ENCODE assay signal across 1 cellular context in genomic region chr19:58475714-58476497, GRCh38.
TF ChIP-seq lines count a peak whose summit lies in the region.

TSS of gene ZNF446 (plus strand) at chr19:58476352. CDS start at chr19:58477219, 867 bp downstream.

TF ChIP-seq in HepG2, 621 proteins besides CTCF, POLR2A, EP300 and RAD21 (continued from another document and continues in another):
- no peak for TF ChIP-seq BCLAF1 (IDR thresholded peaks at IDR 0.05)
- TF ChIP-seq HNF4G (IDR thresholded peaks at IDR 0.05; ENCODE audit: borderline replicate concordance, low read depth, low read length), result peak; percentile 18; the same call in 1 of the 2 replicates
- TF ChIP-seq HNF4G (CRISPR knock-in tag; IDR thresholded peaks at IDR 0.05; ENCODE audit: borderline replicate concordance, low read depth), result peak; percentile 35; the same call in 1 of the 2 replicates
- no peak for TF ChIP-seq ZNF263 (CRISPR knock-in tag; IDR thresholded peaks at IDR 0.05)
- TF ChIP-seq THYN1 (CRISPR knock-in tag; IDR thresholded peaks at IDR 0.05; ENCODE audit: borderline replicate concordance, low read depth), result no peak
- peak; percentile 15 for TF ChIP-seq RBM22 (optimal IDR thresholded peaks at IDR 0.05; ENCODE audit: low read length)
- peak; percentile 73; the same call in 1 of the 2 replicates for TF ChIP-seq ZBTB7B (CRISPR knock-in tag; IDR thresholded peaks at IDR 0.05)
- peak; percentile 81 for TF ChIP-seq HMGXB3 (CRISPR knock-in tag; IDR thresholded peaks at IDR 0.05; ENCODE audit: borderline replicate concordance)
- TF ChIP-seq ZSCAN31 (CRISPR knock-in tag; IDR thresholded peaks at IDR 0.05; ENCODE audit: low read depth), result peak; percentile 72; the same call in 1 of the 2 replicates
- no peak for TF ChIP-seq ZNF207 (IDR thresholded peaks at IDR 0.05; ENCODE audit: borderline replicate concordance)
- no peak for TF ChIP-seq ADNP (CRISPR knock-in tag; IDR thresholded peaks at IDR 0.05)
- TF ChIP-seq ZNF782 (CRISPR knock-in tag; IDR thresholded peaks at IDR 0.05; ENCODE audit: borderline replicate concordance), result peak; percentile 73; the same call in 1 of the 2 replicates
- peak; percentile 81 for TF ChIP-seq HBP1 (CRISPR knock-in tag; IDR thresholded peaks at IDR 0.05; ENCODE audit: low read depth)
- TF ChIP-seq PHF21A (CRISPR knock-in tag; IDR thresholded peaks at IDR 0.05), result peak; percentile 77
- peak; percentile 55; the same call in 1 of the 2 replicates for TF ChIP-seq UBTF (CRISPR knock-in tag; IDR thresholded peaks at IDR 0.05)
- TF ChIP-seq E2F2 (CRISPR knock-in tag; IDR thresholded peaks at IDR 0.05; ENCODE audit: borderline replicate concordance), result 0 out of 2 replicates have a peak, but pooled peaks have one; percentile 20
- TF ChIP-seq AHR (CRISPR knock-in tag; IDR thresholded peaks at IDR 0.05), result 0 out of 2 replicates have a peak, but pooled peaks have one; percentile 21
- TF ChIP-seq PCBP2 (optimal IDR thresholded peaks at IDR 0.05; ENCODE audit: low read depth, low read length, poor library complexity, severe bottlenecking), result no peak
- TF ChIP-seq MAX (IDR thresholded peaks at IDR 0.05), result no peak; the same call in 1 of the 2 replicates
- peak; percentile 95 for TF ChIP-seq GABPB1 (CRISPR knock-in tag; IDR thresholded peaks at IDR 0.05)
- 0 out of 2 replicates have a peak, but pooled peaks have one; percentile 46 for TF ChIP-seq ZNF616 (CRISPR knock-in tag; IDR thresholded peaks at IDR 0.05; ENCODE audit: low read depth)
- no peak for TF ChIP-seq ZBTB34 (CRISPR knock-in tag; IDR thresholded peaks at IDR 0.05)
- TF ChIP-seq BHLHE40 (IDR thresholded peaks at IDR 0.05; ENCODE audit: low read length), result 0 out of 2 replicates have a peak, but pooled peaks have one; percentile 4
- no peak for TF ChIP-seq POLR2AphosphoS2 (IDR thresholded peaks at IDR 0.05; ENCODE audit: low read depth, low read length)
- TF ChIP-seq ATF1 (CRISPR knock-in tag; IDR thresholded peaks at IDR 0.05), result peak; percentile 78
- peak; percentile 92 for TF ChIP-seq ZNF747 (CRISPR knock-in tag; IDR thresholded peaks at IDR 0.05; ENCODE audit: borderline replicate concordance)
- TF ChIP-seq MXI1 (IDR thresholded peaks at IDR 0.05; ENCODE audit: borderline replicate concordance, low read depth, low read length), result peak; percentile 97
- TF ChIP-seq ESRRA (CRISPR knock-in tag; IDR thresholded peaks at IDR 0.05; ENCODE audit: low read depth), result peak; percentile 43
- 0 out of 2 replicates have a peak, but pooled peaks have one; percentile 78 for TF ChIP-seq GFI1 (CRISPR knock-in tag; IDR thresholded peaks at IDR 0.05; ENCODE audit: borderline replicate concordance)
- peak; percentile 37; the same call in 1 of the 2 replicates for TF ChIP-seq IRF9 (CRISPR knock-in tag; IDR thresholded peaks at IDR 0.05; ENCODE audit: borderline replicate concordance)
- no peak for TF ChIP-seq ZNF550 (CRISPR knock-in tag; IDR thresholded peaks at IDR 0.05; ENCODE audit: borderline replicate concordance)
- peak; percentile 63; the same call in 1 of the 2 replicates for TF ChIP-seq ZNF138 (CRISPR knock-in tag; IDR thresholded peaks at IDR 0.05; ENCODE audit: low read depth)
- peak; percentile 19 for TF ChIP-seq ZSCAN25 (CRISPR knock-in tag; IDR thresholded peaks at IDR 0.05)
- TF ChIP-seq MTF1 (CRISPR knock-in tag; IDR thresholded peaks at IDR 0.05), result 0 out of 2 replicates have a peak, but pooled peaks have one; percentile 34
- no peak for TF ChIP-seq ZNF496 (CRISPR knock-in tag; IDR thresholded peaks at IDR 0.05; ENCODE audit: insufficient replicate concordance)
- TF ChIP-seq HOXD1 (CRISPR knock-in tag; IDR thresholded peaks at IDR 0.05), result peak; percentile 66; the same call in 1 of the 2 replicates
- peak; percentile 75 for TF ChIP-seq GABPA (IDR thresholded peaks at IDR 0.05; ENCODE audit: low read depth, low read length)
- TF ChIP-seq GABPA (CRISPR knock-in tag; IDR thresholded peaks at IDR 0.05; ENCODE audit: low read depth), result peak; percentile 88
- peak; percentile 45; the same call in 1 of the 2 replicates for TF ChIP-seq ZMYM4 (CRISPR knock-in tag; IDR thresholded peaks at IDR 0.05)
- TF ChIP-seq PHF20 (CRISPR knock-in tag; IDR thresholded peaks at IDR 0.05), result peak; percentile 69
- 0 out of 2 replicates have a peak, but pooled peaks have one; percentile 84 for TF ChIP-seq DZIP1 (CRISPR knock-in tag; IDR thresholded peaks at IDR 0.05)
- no peak for TF ChIP-seq ZNF468 (CRISPR knock-in tag; IDR thresholded peaks at IDR 0.05)
- peak; percentile 86 for TF ChIP-seq HCFC1 (IDR thresholded peaks at IDR 0.05; ENCODE audit: low read depth, low read length)
- no peak for TF ChIP-seq TAF15 (IDR thresholded peaks at IDR 0.05; ENCODE audit: low read depth, low read length, poor library complexity, severe bottlenecking)
